8 cellular contexts compared by ENCODE assay signal in the genomic region with DNA sequence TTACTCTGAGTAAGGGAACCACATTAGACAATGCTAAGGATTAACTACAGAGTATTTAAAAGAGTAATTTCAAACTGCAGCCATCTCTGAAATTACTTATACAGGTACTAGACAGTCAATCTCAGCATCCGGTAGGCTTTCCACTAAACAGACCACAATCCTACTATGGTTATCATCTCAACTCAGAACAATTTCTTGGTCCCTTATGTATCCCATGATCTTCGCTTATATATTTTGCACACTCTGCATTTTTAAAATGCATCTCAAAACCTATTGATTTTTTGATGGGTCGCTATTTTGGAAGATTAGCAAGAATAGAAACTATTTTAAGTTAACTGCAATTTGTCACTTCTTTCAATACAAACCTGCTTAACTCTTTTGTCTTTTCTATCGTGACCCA. TPM values are rescaled to one million over a fixed set of nuclear protein-coding genes. Genes with fewer than 3 reads are reported as not detected.
DNase-seq lines count a peak whose midpoint lies in the region; ATAC-seq, FAIRE-seq and TF ChIP-seq lines count a peak whose summit lies in the region.

No MANE protein-coding gene starts in this region.

- no peak for TF ChIP-seq CTCF in OCI-LY3 (IDR thresholded peaks at IDR 0.05; ENCODE audit: low read depth, low read length)
- TF ChIP-seq CTCF in endothelial cell of umbilical vein (IDR thresholded peaks at IDR 0.05; ENCODE audit: extremely low read depth in 1 of 2, insufficient read depth in 1 of 2, low read depth in 1 of 2, low read length in 2 of 2): no peak
- TF ChIP-seq CTCF in progenitor cell of endocrine pancreas (IDR thresholded peaks at IDR 0.05; ENCODE audit: unreplicated experiment): no peak

- no peak for FAIRE-seq in endothelial cell of umbilical vein (lab: Jason Lieb, UNC)

- POLR2A ChIA-PET in endothelial cell of umbilical vein (lab: Charles Lee): no interaction called here

- H3K9me1 ChIP-seq in endothelial cell of umbilical vein (replicated peaks; ENCODE audit: control insufficient read depth, extremely low read depth, insufficient read depth, low read length): no peaks in the 10 kb centered on the region

- no peak overlapping the region for H2AFZ ChIP-seq in OCI-LY3 (ENCODE audit: low read depth, low read length)
- no peak overlapping the region for H2AFZ ChIP-seq in endothelial cell of umbilical vein (ENCODE audit: low read depth, low read length)

- no peaks in the 10 kb centered on the region for H3K27me3 Mint-ChIP-seq in progenitor cell of endocrine pancreas

- peaks cover 9% of the 10 kb centered on the region for H3K36me3 Mint-ChIP-seq in progenitor cell of endocrine pancreas (ENCODE audit: insufficient read depth)

- no peak for ATAC-seq in GM21423 (IDR thresholded peaks at IDR 0.05; ENCODE audit: unreplicated experiment)

- BruUV-seq in endothelial cell of umbilical vein (replicated peaks; lab: Mats Ljungman, UMichigan): no TSS peak

- H3K4me3 ChIP-seq in GM08714 (ENCODE audit: low read length): peak overlapping the region; percentile 59; the same call in 1 of the 2 replicates
- peak overlapping the region; percentile 91 for H3K4me3 ChIP-seq in OCI-LY3 (ENCODE audit: low read length)
- peak overlapping the region; percentile 93 to 99 (median 98) for H3K4me3 ChIP-seq in endothelial cell of umbilical vein (replicated peaks in 1 of 3; ENCODE audit: insufficient read depth in 1 of 3, low read depth in 1 of 3, low read length in 3 of 3)

- peak overlapping the region; percentile 91 for H3K4me2 ChIP-seq in OCI-LY3 (ENCODE audit: low read length)
- H3K4me2 ChIP-seq in endothelial cell of umbilical vein (ENCODE audit: insufficient read depth, low read length): peak overlapping the region; percentile 98

- dilution Hi-C loops in endothelial cell of umbilical vein (cut with MboI; ENCODE audit: extremely low pct_ligation_motif_present, low sequenced_read_pairs): no loop called here

- H3K4me1 ChIP-seq in OCI-LY3 (ENCODE audit: low read length) (peaks cover 25% of the 10 kb centered on the region), endothelial cell of umbilical vein (ENCODE audit: control insufficient read depth, extremely low read depth, insufficient read depth, low read length) (peaks cover 57% of the 10 kb centered on the region)

- H3K27ac Mint-ChIP-seq in progenitor cell of endocrine pancreas: peak overlapping the region; percentile 95

- H3K27me3 ChIP-seq in OCI-LY3 (ENCODE audit: low read depth, low read length) (no peaks in the 10 kb centered on the region), endothelial cell of umbilical vein (ENCODE audit: control insufficient read depth in 2 of 2, insufficient read depth in 2 of 2, low read length in 2 of 2) (no peaks in the 10 kb centered on the region)

- H4K20me1 ChIP-seq in OCI-LY3 (ENCODE audit: insufficient read depth, low read length): peaks cover 35% of the 10 kb centered on the region
- H4K20me1 ChIP-seq in endothelial cell of umbilical vein (replicated peaks; ENCODE audit: control insufficient read depth, extremely low read depth, insufficient read depth, low read length): peaks cover 12% of the 10 kb centered on the region

- CTCF ChIA-PET in endothelial cell of umbilical vein (lab: Charles Lee): interaction anchor here (0.6 to 3.5 kb wide), 25 partner anchors 10 to 338 kb away, joined by 3 to 35 read pairs (median 4); a partner anchor contains a TSS

- H3K9ac ChIP-seq in OCI-LY3 (ENCODE audit: low read length) (peak overlapping the region; percentile 83), endothelial cell of umbilical vein (replicated peaks; ENCODE audit: extremely low read depth, insufficient read depth, low read length) (peak overlapping the region; percentile 97)

- H3K79me2 ChIP-seq in OCI-LY3 (ENCODE audit: low read length) (peaks cover 49% of the 10 kb centered on the region), endothelial cell of umbilical vein (ENCODE audit: control insufficient read depth, insufficient read depth, low read length) (peaks cover 71% of the 10 kb centered on the region)

- H3K27ac ChIP-seq in OCI-LY3 (ENCODE audit: low read length) (peak overlapping the region; percentile 16; the same call in 1 of the 2 replicates), endothelial cell of umbilical vein (ENCODE audit: insufficient read depth, low read depth, low read length) (peak overlapping the region; percentile 86)

- H3K9me3 ChIP-seq in OCI-LY3 (ENCODE audit: insufficient read depth, low read length) (no peaks in the 10 kb centered on the region), endothelial cell of umbilical vein (replicated peaks; ENCODE audit: control insufficient read depth, insufficient read depth, low read length) (no peaks in the 10 kb centered on the region)

- H3K9me3 Mint-ChIP-seq in progenitor cell of endocrine pancreas (ENCODE audit: low read depth): no peaks in the 10 kb centered on the region

- H3K36me3 ChIP-seq in OCI-LY3 (replicated peaks; ENCODE audit: low read depth, low read length) (peaks cover 8% of the 10 kb centered on the region), endothelial cell of umbilical vein (ENCODE audit: control insufficient read depth in 2 of 2, extremely low read depth in 1 of 2, insufficient read depth in 2 of 2, low read length in 2 of 2) (peaks cover 6 to 8% of the 10 kb centered on the region in 2 experiments)

- DNase-seq in endothelial cell of umbilical vein (ENCODE audit: low read depth, low spot score): peak; percentile 21
- DNase-seq in progenitor cell of endocrine pancreas (ENCODE audit: low spot score, unreplicated experiment): no peak
- no peak for DNase-seq in HPDE6-E6E7 (ENCODE audit: extremely low spot score)
- no peak for DNase-seq in AG08396 (ENCODE audit: low spot score)
- DNase-seq in NCI-H1048 (lab: John Stamatoyannopoulos, UW): no peak

- no peak for TF ChIP-seq POLR2A in endothelial cell of umbilical vein (IDR thresholded peaks at IDR 0.05; ENCODE audit: low read depth, low read length)

- H3K4me1 Mint-ChIP-seq in progenitor cell of endocrine pancreas (ENCODE audit: low read depth): peaks cover 46% of the 10 kb centered on the region

- H3K4me3 Mint-ChIP-seq in progenitor cell of endocrine pancreas (ENCODE audit: low read depth): peak overlapping the region; percentile 92

- intact Hi-C loops in endothelial cell of umbilical vein (cut with micrococcal nuclease): loop anchor here (1.0 to 10.0 kb wide), 7 partner anchors 38 to 912 kb away; a partner anchor contains a TSS

TF ChIP-seq in endothelial cell of umbilical vein, 7 proteins besides CTCF, POLR2A, EP300 and RAD21:
- no peak for TF ChIP-seq JUN (IDR thresholded peaks at IDR 0.05; ENCODE audit: borderline replicate concordance, insufficient read depth, insufficient read length, low read depth)
- TF ChIP-seq GATA2 (IDR thresholded peaks at IDR 0.05; ENCODE audit: insufficient read depth, insufficient read length, low read depth, low read length): no peak
- TF ChIP-seq, protein P1, sequence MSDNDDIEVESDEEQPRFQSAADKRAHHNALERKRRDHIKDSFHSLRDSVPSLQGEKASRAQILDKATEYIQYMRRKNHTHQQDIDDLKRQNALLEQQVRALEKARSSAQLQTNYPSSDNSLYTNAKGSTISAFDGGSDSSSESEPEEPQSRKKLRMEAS (IDR thresholded peaks at IDR 0.05; ENCODE audit: insufficient read depth, insufficient read length): no peak
- TF ChIP-seq MYC (IDR thresholded peaks at IDR 0.05; ENCODE audit: low read depth, low read length): no peak
- no peak for TF ChIP-seq FOS (IDR thresholded peaks at IDR 0.05; ENCODE audit: borderline replicate concordance, insufficient read depth, low read length)
- TF ChIP-seq POLR2AphosphoS5 (IDR thresholded peaks at IDR 0.05; ENCODE audit: insufficient read depth, low read depth, low read length): no peak
- TF ChIP-seq EZH2 (IDR thresholded peaks at IDR 0.05; ENCODE audit: borderline replicate concordance, low read depth, low read length, severe bottlenecking): no peak

RNA-seq across cellular contexts. Expression of a gene that starts 1.4 kb away (rescaled TPM):
- total RNA-seq in endothelial cell of umbilical vein: 152 and 168 TPM in 2 replicates
- polyA plus RNA-seq in endothelial cell of umbilical vein: 121 and 138 TPM in 2 replicates
- 114 and 133 TPM in 2 replicates for polyA plus RNA-seq in endothelial cell of umbilical vein (2011; cell fraction: cytosol; rRNA removed)
- 274 and 307 TPM in 2 replicates for polyA plus RNA-seq in endothelial cell of umbilical vein (2011; cell fraction: nucleus; rRNA removed)
- polyA plus RNA-seq in endothelial cell of umbilical vein (2012): 89.0 and 107 TPM in 2 replicates
- 251 and 272 TPM in 2 replicates for polyA minus RNA-seq in endothelial cell of umbilical vein
- polyA minus RNA-seq in endothelial cell of umbilical vein (2011; cell fraction: cytosol; rRNA and poly(A)+ RNA removed): 44.9 TPM
- polyA minus RNA-seq in endothelial cell of umbilical vein (2011; cell fraction: nucleus; rRNA and poly(A)+ RNA removed): 138 and 202 TPM in 2 replicates
- total RNA-seq in progenitor cell of endocrine pancreas: 169 and 180 TPM in 2 replicates
